In genomic region chr2:160087854-160088745, GRCh38 we compare ENCODE assay signal across 10 cellular contexts. TPM values are rescaled to one million over a fixed set of nuclear protein-coding genes. Genes with fewer than 3 reads are reported as not detected.
DNase-seq lines count a peak whose midpoint lies in the region; ATAC-seq and TF ChIP-seq lines count a peak whose summit lies in the region.
"Had no signal": no experiment of that assay in that cellular context is flagged by ENCODE, and none has a peak within 500 bp of the region (broad histone marks: within the 10 kb centered on the region; RNA-seq: fewer than 3 reads in every experiment).

No MANE protein-coding gene starts in this region.

- no peak for ATAC-seq in GM18505 (IDR thresholded peaks at IDR 0.05; ENCODE audit: unreplicated experiment)

- H3K4me3 ChIP-seq in astrocyte of the cerebellum (ENCODE audit: low read depth, low read length): no peak overlapping the region
- H3K4me3 ChIP-seq: tibial nerve had no signal

- peak; percentile 8 for TF ChIP-seq CTCF in astrocyte of the cerebellum (IDR thresholded peaks at IDR 0.05; ENCODE audit: low read depth, low read length, missing control alignments)

- DNase-seq in NCI-H2171 treated with DMSO at 0.1 percent for 48 hours (lab: John Stamatoyannopoulos, UW) (peak; percentile 10), NCI-H2171 (lab: John Stamatoyannopoulos, UW) (no peak), LHCN-M2 (ENCODE audit: low read depth) (peak; percentile 39), astrocyte of the cerebellum (ENCODE audit: low read depth) (no peak), myocyte (ENCODE audit: low read depth) (peak; percentile 26)
- DNase-seq in activated naive CD4-positive, alpha-beta T cell (lab: John Stamatoyannopoulos, UW): no peak
- no peak for DNase-seq in stimulated activated CD4-positive, alpha-beta T cell treated with anti-CD3 and anti-CD28 coated beads, Interleukin-4, amount 100 ng/mL, for 1 hour
- DNase-seq: NCI-H1417 treated with DMSO at 0.1 percent for 48 hours had no signal

- TF ChIP-seq POLR2A in GM18505 (IDR thresholded peaks at IDR 0.05; ENCODE audit: borderline replicate concordance, extremely low read depth, insufficient read depth, insufficient read length): no peak

- in situ Hi-C loops in astrocyte of the cerebellum (cut with HindIII; ENCODE audit: low sequenced_read_pairs): no loop called here

RNA-seq across cellular contexts. Expression of gene PLA2R1, which starts 25.7 kb away (rescaled TPM):
- total RNA-seq in LHCN-M2 (2014; rRNA removed): 5.3 and 7.1 TPM in 2 replicates
- polyA plus RNA-seq in LHCN-M2 (2012): 2.0 TPM
- 5.6 and 6.0 TPM in 2 replicates for total RNA-seq in myocyte
- polyA plus RNA-seq in myocyte (2012): 12.8 TPM

Comparison
In these comparisons a context has a peak if more than half of its experiments do, and no peak if none do; other contexts are left out.
1. DNase-seq: peak in NCI-H2171 treated with DMSO at 0.1 percent for 48 hours (single experiment), LHCN-M2 (single experiment) and myocyte (single experiment); none in NCI-H2171 (single experiment), astrocyte of the cerebellum (single experiment), activated naive CD4-positive, alpha-beta T cell (0 of 4) and stimulated activated CD4-positive, alpha-beta T cell treated with anti-CD3 and anti-CD28 coated beads, Interleukin-4, amount 100 ng/mL, for 1 hour (single experiment).